21 cellular contexts compared by ENCODE assay signal in genomic region chr10:47145290-47145934, GRCh38.
A peak's percentile ranks its signal among the peaks of the same experiment; 100 is the strongest.
DNase-seq lines count a peak whose midpoint lies in the region; ATAC-seq and TF ChIP-seq lines count a peak whose summit lies in the region.
"Had no signal": no experiment of that assay in that cellular context is flagged by ENCODE, and none has a peak within 500 bp of the region (broad histone marks: within the 10 kb centered on the region; RNA-seq: fewer than 3 reads in every experiment).

No MANE protein-coding gene starts in this region.

- no peaks in the 10 kb centered on the region for H3K4me1 ChIP-seq in adrenal gland (replicated peaks in 1 of 2)
- H3K4me1 ChIP-seq: BE2C had no signal

- H3K36me3 Mint-ChIP-seq in activated naive CD4-positive, alpha-beta T cell treated with anti-CD3 and anti-CD28 coated beads, Interleukin-2, amount 50 U/mL, for 72 hours, result no peaks in the 10 kb centered on the region
- no peaks in the 10 kb centered on the region for H3K36me3 Mint-ChIP-seq in activated naive CD4-positive, alpha-beta T cell treated with anti-CD3 and anti-CD28 coated beads, Interleukin-2, amount 10 ng/mL, durations not matched to agents 7 days and 5 days
- H3K36me3 Mint-ChIP-seq: CD4-positive, alpha-beta memory T cell had no signal

- no peaks in the 10 kb centered on the region for H3K9me3 ChIP-seq in WERI-Rb-1 (ENCODE audit: severe bottlenecking)
- H3K9me3 ChIP-seq in adrenal gland (replicated peaks in 1 of 3), result no peaks in the 10 kb centered on the region
- H3K9me3 ChIP-seq: BE2C had no signal

- CTCF ChIA-PET in activated naive CD4-positive, alpha-beta T cell treated with anti-CD3 and anti-CD28 coated beads, Interleukin-2, amount 10 ng/mL, durations not matched to agents 7 days and 5 days (lab: Charles Lee), result no interaction called here
- CTCF ChIA-PET in GM10248 (lab: Yijun Ruan, JAX), result no interaction called here

- no peak for TF ChIP-seq POLR2A in adrenal gland (IDR thresholded peaks at IDR 0.05)

- no peak overlapping the region for H3K4me3 Mint-ChIP-seq in activated naive CD4-positive, alpha-beta T cell treated with anti-CD3 and anti-CD28 coated beads, Interleukin-2, amount 10 ng/mL, durations not matched to agents 7 days and 5 days
- H3K4me3 Mint-ChIP-seq: CD4-positive, alpha-beta memory T cell; GM23338 had no signal

- H3K27ac Mint-ChIP-seq in activated naive CD4-positive, alpha-beta T cell treated with anti-CD3 and anti-CD28 coated beads, Interleukin-2, amount 50 U/mL, for 72 hours, result no peak overlapping the region
- no peak overlapping the region for H3K27ac Mint-ChIP-seq in activated naive CD4-positive, alpha-beta T cell treated with anti-CD3 and anti-CD28 coated beads, Interleukin-2, amount 10 ng/mL, durations not matched to agents 7 days and 5 days
- H3K27ac Mint-ChIP-seq: CD4-positive, alpha-beta memory T cell; GM23338 had no signal

- H3K27me3 ChIP-seq in WERI-Rb-1 (ENCODE audit: insufficient read depth, low read depth, severe bottlenecking) (no peaks in the 10 kb centered on the region), adrenal gland (no peaks in the 10 kb centered on the region)
- H3K27me3 ChIP-seq: BE2C had no signal

- peak; percentile 98 to 99 for ATAC-seq in activated naive CD4-positive, alpha-beta T cell treated with anti-CD3 and anti-CD28 coated beads, Interleukin-2, amount 50 U/mL, for 72 hours
- ATAC-seq in stimulated activated naive CD8-positive, alpha-beta T cell treated with anti-CD3 and anti-CD28 coated beads, Interleukin-15, Interleukin-2, amounts not matched to agents 100 U/mL and 50 U/mL, for 24 hours, result peak; percentile 96
- no peak for ATAC-seq in HG02870 (IDR thresholded peaks at IDR 0.05; ENCODE audit: unreplicated experiment)
- ATAC-seq: GM23338, Right ventricle myocardium inferior had no signal

- intact Hi-C loops in adrenal gland (cut with DNase I), result no loop called here

- WGBS in adrenal gland, 4 donors, result 88 to 94% (median 92%) methylated on average over 5 of the region's 5 CpGs

- H3K4me3 ChIP-seq in WERI-Rb-1 (ENCODE audit: low read depth, low read length), result no peak overlapping the region
- H3K4me3 ChIP-seq in adrenal gland, result no peak overlapping the region
- H3K4me3 ChIP-seq: GM23338, PC-9 had no signal

- H3K27ac ChIP-seq in WERI-Rb-1 (peak overlapping the region; percentile 24; the same call in 1 of the 2 replicates), adrenal gland (no peak overlapping the region)
- H3K27ac ChIP-seq: PC-9 had no signal

- no peak for TF ChIP-seq CTCF in WERI-Rb-1 (IDR thresholded peaks at IDR 0.05; ENCODE audit: low read depth, low read length)
- TF ChIP-seq CTCF in adrenal gland (IDR thresholded peaks at IDR 0.05), result no peak
- TF ChIP-seq CTCF in GM10248 (IDR thresholded peaks at IDR 0.05; ENCODE audit: control extremely low read depth, extremely low read depth, low read depth, missing control alignments), result no peak

- H3K36me3 ChIP-seq in WERI-Rb-1 (no peaks in the 10 kb centered on the region), adrenal gland (replicated peaks in 1 of 2) (no peaks in the 10 kb centered on the region)
- H3K36me3 ChIP-seq: BE2C had no signal

- H3K4me1 Mint-ChIP-seq in activated naive CD4-positive, alpha-beta T cell treated with anti-CD3 and anti-CD28 coated beads, Interleukin-2, amount 10 ng/mL, durations not matched to agents 7 days and 5 days, result no peaks in the 10 kb centered on the region
- H3K4me1 Mint-ChIP-seq: CD4-positive, alpha-beta memory T cell; GM23338 had no signal

- peaks cover 0 to 7% of the 10 kb centered on the region in 2 donors for H3K9me3 Mint-ChIP-seq in activated naive CD4-positive, alpha-beta T cell treated with anti-CD3 and anti-CD28 coated beads, Interleukin-2, amount 50 U/mL, for 72 hours
- H3K9me3 Mint-ChIP-seq in activated naive CD4-positive, alpha-beta T cell treated with anti-CD3 and anti-CD28 coated beads, Interleukin-2, amount 10 ng/mL, durations not matched to agents 7 days and 5 days, result no peaks in the 10 kb centered on the region
- H3K9me3 Mint-ChIP-seq: CD4-positive, alpha-beta memory T cell had no signal

- POLR2A ChIA-PET in GM10248 (lab: Yijun Ruan, JAX), result no interaction called here

- peaks cover 10% of the 10 kb centered on the region for H3K27me3 Mint-ChIP-seq in activated naive CD4-positive, alpha-beta T cell treated with anti-CD3 and anti-CD28 coated beads, Interleukin-2, amount 10 ng/mL, durations not matched to agents 7 days and 5 days

- no peak for DNase-seq in activated naive CD4-positive, alpha-beta T cell treated with anti-CD3 and anti-CD28 coated beads, Interleukin-2, amount 50 U/mL, for 72 hours (ENCODE audit: low spot score in 2 of 2)
- DNase-seq in activated naive CD4-positive, alpha-beta T cell treated with anti-CD3 and anti-CD28 coated beads, Interleukin-2, amount 10 ng/mL, durations not matched to agents 7 days and 5 days, result no peak
- DNase-seq in WERI-Rb-1 (no peak), amniotic epithelial cell (ENCODE audit: low read depth) (peak; percentile 16), adrenal gland (no peak), GM10248 (ENCODE audit: extremely low spot score) (no peak)
- DNase-seq in stimulated activated naive CD8-positive, alpha-beta T cell treated with anti-CD3 and anti-CD28 coated beads, Interleukin-15, Interleukin-2, amounts not matched to agents 100 U/mL and 50 U/mL, for 24 hours, result peak; percentile 32
- DNase-seq: BE2C; CD4-positive, alpha-beta memory T cell; DMS79 treated with DMSO at 0.1 percent for 48 hours; GDM1; NCI-H1092; NCI-H1694; NCI-H2107; NCI-H345; NCI-H526 treated with DMSO at 0.1 percent for 48 hours; NK-92 treated with Interleukin-12 subunit alpha and Interleukin-12 subunit beta, amount 100 ng/mL, for 24 hours; PC-9 had no signal

Comparison
In these comparisons a context has a peak if more than half of its experiments do, and no peak if none do; other contexts are left out.
1. DNase-seq: peak in amniotic epithelial cell (single experiment) and stimulated activated naive CD8-positive, alpha-beta T cell treated with anti-CD3 and anti-CD28 coated beads, Interleukin-15, Interleukin-2, amounts not matched to agents 100 U/mL and 50 U/mL, for 24 hours (single experiment); none in activated naive CD4-positive, alpha-beta T cell treated with anti-CD3 and anti-CD28 coated beads, Interleukin-2, amount 50 U/mL, for 72 hours (0 of 2), activated naive CD4-positive, alpha-beta T cell treated with anti-CD3 and anti-CD28 coated beads, Interleukin-2, amount 10 ng/mL, durations not matched to agents 7 days and 5 days (single experiment), WERI-Rb-1 (single experiment), adrenal gland (0 of 7) and GM10248 (single experiment).